23 cellular contexts compared by ENCODE assay signal in the genomic region with DNA sequence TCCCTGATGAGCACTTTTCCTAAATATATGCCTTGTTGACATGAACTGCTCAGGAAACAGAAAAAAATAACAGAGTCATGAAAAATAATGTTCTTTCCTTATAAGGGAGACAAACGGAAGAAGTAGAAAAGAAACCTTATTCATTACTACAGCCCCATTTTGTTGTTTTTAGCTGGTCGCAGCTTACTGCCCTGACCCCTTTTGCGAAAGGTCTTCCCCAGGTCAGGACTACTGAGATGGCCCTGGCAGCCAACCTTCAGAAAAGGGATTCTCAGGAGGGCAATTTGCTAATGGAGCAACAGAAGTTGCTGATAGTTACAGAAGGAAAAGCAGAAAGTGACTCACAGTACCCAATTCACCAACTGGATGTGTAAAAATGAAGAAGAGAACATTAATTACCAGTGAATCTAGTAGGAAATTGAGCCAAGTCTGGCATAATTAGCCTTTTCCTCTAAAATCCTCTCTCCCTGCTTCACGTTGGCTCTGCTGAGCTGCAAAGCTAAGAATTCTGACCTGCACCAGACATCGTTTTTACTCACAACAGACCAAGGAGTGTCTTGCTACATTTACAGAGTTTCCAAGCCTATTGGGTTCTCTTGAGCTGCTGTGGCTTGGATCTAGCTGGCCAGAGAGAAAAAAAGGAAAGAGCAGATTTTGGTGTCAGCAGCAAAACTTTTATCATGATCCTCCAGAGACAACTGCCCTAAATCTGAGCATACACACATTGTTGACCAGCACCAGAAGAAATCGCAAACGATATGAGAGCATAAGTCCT.
DNase-seq lines count a peak whose midpoint lies in the region; ATAC-seq and TF ChIP-seq lines count a peak whose summit lies in the region.
"Had no signal": no experiment of that assay in that cellular context is flagged by ENCODE, and none has a peak within 500 bp of the region (broad histone marks: within the 10 kb centered on the region; RNA-seq: fewer than 3 reads in every experiment).

No MANE protein-coding gene starts in this region.

- no peak for TF ChIP-seq CTCF in cardiac fibroblast (IDR thresholded peaks at IDR 0.05; ENCODE audit: low read depth, low read length)

- no peak for ATAC-seq in HG02973 (IDR thresholded peaks at IDR 0.05; ENCODE audit: unreplicated experiment)
- no peak for ATAC-seq in GM21360 (IDR thresholded peaks at IDR 0.05; ENCODE audit: unreplicated experiment)
- no peak for ATAC-seq in HG02884 (IDR thresholded peaks at IDR 0.05; ENCODE audit: unreplicated experiment)
- ATAC-seq: GM12878; PC-3; stimulated activated naive CD8-positive, alpha-beta T cell treated with anti-CD3 and anti-CD28 coated beads, Interleukin-15, amount 100 ng/mL, for 72 hours had no signal

- H3K4me3 ChIP-seq in cardiac fibroblast (replicated peaks in 1 of 2; ENCODE audit: low read depth in 2 of 2, low read length in 2 of 2), result no peak overlapping the region
- H3K4me3 ChIP-seq: GM12878, skin epidermis had no signal

- DNase-seq in AG20443 (ENCODE audit: low spot score) (peak; percentile 14), cardiac fibroblast (ENCODE audit: low read depth in 2 of 2) (peak; percentile 11 to 26), iris pigment epithelial cell (ENCODE audit: low read depth) (peak; percentile 1), retina (peak; percentile 2), DMS79 (lab: John Stamatoyannopoulos, UW) (no peak)
- DNase-seq: ACHN; activated CD4-positive, alpha-beta memory T cell treated with anti-CD3 and anti-CD28 coated beads for 36 hours; activated naive CD4-positive, alpha-beta T cell; activated T-cell treated with anti-CD3 and anti-CD28 coated beads for 4 hours; anterior cingulate cortex; GDM1; H7; NCI-H146; NCI-H2171 treated with DMSO at 0.1 percent for 48 hours; occipital lobe; PC-3; stimulated activated CD4-positive, alpha-beta T cell treated with anti-CD3 and anti-CD28 coated beads, Interleukin-4, amount 100 ng/mL, for 1 hour; stimulated activated naive CD8-positive, alpha-beta T cell treated with anti-CD3 and anti-CD28 coated beads, Interleukin-15, amount 100 ng/mL, for 72 hours had no signal
